In the genomic region with DNA sequence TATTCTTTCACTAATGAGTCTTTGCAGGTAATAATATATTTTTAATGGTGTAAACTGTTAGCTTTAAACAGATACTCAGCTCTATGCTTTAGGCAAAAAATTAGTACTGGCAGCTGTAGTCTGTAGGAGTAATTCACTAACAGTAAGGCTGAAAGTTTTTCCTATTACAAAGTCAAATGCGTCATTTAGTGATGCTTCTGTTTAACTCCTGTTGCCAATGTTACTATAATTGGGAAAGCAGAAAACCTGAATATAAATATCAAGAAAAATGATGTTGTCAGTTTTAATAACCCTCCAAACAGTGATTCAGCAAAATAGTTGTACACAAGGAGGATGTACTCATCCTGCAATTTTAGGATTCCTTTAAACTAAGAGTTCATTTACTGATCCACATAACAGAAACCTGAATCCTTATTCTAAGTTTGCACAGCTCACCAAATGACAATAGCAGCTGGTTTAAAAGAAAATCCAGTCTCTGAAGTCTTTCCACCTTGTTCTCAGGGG, we compare ENCODE assay signal across 10 cellular contexts. TPM values are rescaled to one million over a fixed set of nuclear protein-coding genes. Genes with fewer than 3 reads are reported as not detected.
DNase-seq lines count a peak whose midpoint lies in the region; ATAC-seq, FAIRE-seq and TF ChIP-seq lines count a peak whose summit lies in the region.
"Had no signal": no experiment of that assay in that cellular context is flagged by ENCODE, and none has a peak within 500 bp of the region (broad histone marks: within the 10 kb centered on the region; RNA-seq: fewer than 3 reads in every experiment).

No MANE protein-coding gene starts in this region.

- H3K4me3 Mint-ChIP-seq in stimulated activated effector memory CD8-positive, alpha-beta T cell treated with anti-CD3 and anti-CD28 coated beads, Interleukin-12 subunit alpha, Interleukin-12 subunit beta, amount 100 ng/mL, for 72 hours: no peak overlapping the region
- H3K4me3 Mint-ChIP-seq in natural killer cell treated with Interleukin-12 subunit alpha and Interleukin-12 subunit beta and Interleukin-15 and Interleukin-18, amount 100 ng/mL, for 72 hours: no peak overlapping the region

- FAIRE-seq in GM19239 (lab: Jason Lieb, UNC): no peak

- H3K36me3 Mint-ChIP-seq in stimulated activated effector memory CD8-positive, alpha-beta T cell treated with anti-CD3 and anti-CD28 coated beads, Interleukin-12 subunit alpha, Interleukin-12 subunit beta, amount 100 ng/mL, for 72 hours: peaks cover 41% of the 10 kb centered on the region
- peaks cover 2% of the 10 kb centered on the region for H3K36me3 Mint-ChIP-seq in natural killer cell treated with Interleukin-12 subunit alpha and Interleukin-12 subunit beta and Interleukin-15 and Interleukin-18, amount 100 ng/mL, for 72 hours

- no peaks in the 10 kb centered on the region for H3K27me3 Mint-ChIP-seq in natural killer cell treated with Interleukin-12 subunit alpha and Interleukin-12 subunit beta and Interleukin-15 and Interleukin-18, amount 100 ng/mL, for 72 hours

- peaks cover 69% of the 10 kb centered on the region for H3K4me1 Mint-ChIP-seq in stimulated activated effector memory CD8-positive, alpha-beta T cell treated with anti-CD3 and anti-CD28 coated beads, Interleukin-12 subunit alpha, Interleukin-12 subunit beta, amount 100 ng/mL, for 72 hours
- H3K4me1 Mint-ChIP-seq in natural killer cell treated with Interleukin-12 subunit alpha and Interleukin-12 subunit beta and Interleukin-15 and Interleukin-18, amount 100 ng/mL, for 72 hours (ENCODE audit: low read depth in 2 of 2): peaks cover 44 to 55% of the 10 kb centered on the region in 2 donors

- peak overlapping the region; percentile 43 for H3K27ac Mint-ChIP-seq in stimulated activated effector memory CD8-positive, alpha-beta T cell treated with anti-CD3 and anti-CD28 coated beads, Interleukin-12 subunit alpha, Interleukin-12 subunit beta, amount 100 ng/mL, for 72 hours
- H3K27ac Mint-ChIP-seq in natural killer cell treated with Interleukin-12 subunit alpha and Interleukin-12 subunit beta and Interleukin-15 and Interleukin-18, amount 100 ng/mL, for 72 hours: peak overlapping the region in 1 of 2 donors; percentile 75

- H3K36me3 ChIP-seq in SU-DHL-6 (ENCODE audit: low read length): no peaks in the 10 kb centered on the region; the same call in 1 of the 2 replicates

- H4K20me1 ChIP-seq in SU-DHL-6 (ENCODE audit: low read depth, low read length): no peaks in the 10 kb centered on the region

- H3K9ac ChIP-seq in SU-DHL-6 (ENCODE audit: low read length): peak overlapping the region; percentile 20; the same call in 1 of the 2 replicates

- H3K4me2 ChIP-seq in SU-DHL-6 (ENCODE audit: low read depth, low read length, poor library complexity, severe bottlenecking): peak overlapping the region; percentile 48

- DNase-seq in DMS53 (lab: John Stamatoyannopoulos, UW): peak; percentile 15
- DNase-seq in DMS53 treated with DMSO at 0.1 percent for 48 hours (lab: John Stamatoyannopoulos, UW; ENCODE audit: unreplicated experiment): no peak
- DNase-seq in fibroblast of the aortic adventitia (ENCODE audit: low read depth): peak; percentile 73
- DNase-seq in stimulated activated effector memory CD8-positive, alpha-beta T cell treated with anti-CD3 and anti-CD28 coated beads, Interleukin-12 subunit alpha, Interleukin-12 subunit beta, amount 100 ng/mL, for 72 hours (ENCODE audit: low spot score in 2 of 2): no peak
- no peak for DNase-seq in natural killer cell treated with Interleukin-12 subunit alpha and Interleukin-12 subunit beta and Interleukin-15 and Interleukin-18, amount 100 ng/mL, for 72 hours (ENCODE audit: low spot score)
- DNase-seq in GM19239 (ENCODE audit: insufficient read length, low spot score): no peak
- DNase-seq: 8988T; NK-92 treated with Interleukin-12 subunit alpha and Interleukin-12 subunit beta, amount 100 ng/mL, for 24 hours had no signal

- H3K9me2 ChIP-seq in SU-DHL-6 (replicated peaks; ENCODE audit: insufficient read depth, low read length): no peaks in the 10 kb centered on the region

- peaks cover 89% of the 10 kb centered on the region for H3K79me2 ChIP-seq in SU-DHL-6 (ENCODE audit: insufficient read depth, low read length)

- no peak for TF ChIP-seq CTCF in SU-DHL-6 (IDR thresholded peaks at IDR 0.05; ENCODE audit: insufficient read depth, low read length, poor library complexity, severe bottlenecking)
- no peak for TF ChIP-seq CTCF in fibroblast of the aortic adventitia (IDR thresholded peaks at IDR 0.05; ENCODE audit: insufficient read depth, low read length)

- H3K27me3 ChIP-seq in SU-DHL-6 (ENCODE audit: low read length): no peaks in the 10 kb centered on the region

- H3K27ac ChIP-seq in SU-DHL-6 (ENCODE audit: low read depth, low read length): peak overlapping the region; percentile 50

- no peak overlapping the region for H2AFZ ChIP-seq in SU-DHL-6 (ENCODE audit: low read depth, low read length, severe bottlenecking)

- H3K9me3 Mint-ChIP-seq in stimulated activated effector memory CD8-positive, alpha-beta T cell treated with anti-CD3 and anti-CD28 coated beads, Interleukin-12 subunit alpha, Interleukin-12 subunit beta, amount 100 ng/mL, for 72 hours: no peaks in the 10 kb centered on the region
- H3K9me3 Mint-ChIP-seq in natural killer cell treated with Interleukin-12 subunit alpha and Interleukin-12 subunit beta and Interleukin-15 and Interleukin-18, amount 100 ng/mL, for 72 hours: no peaks in the 10 kb centered on the region

- ATAC-seq in stimulated activated effector memory CD8-positive, alpha-beta T cell treated with anti-CD3 and anti-CD28 coated beads, Interleukin-12 subunit alpha, Interleukin-12 subunit beta, amount 100 ng/mL, for 72 hours: no peak
- no peak for ATAC-seq in GM19397 (IDR thresholded peaks at IDR 0.05; ENCODE audit: unreplicated experiment)
- ATAC-seq in natural killer cell treated with Interleukin-12 subunit alpha and Interleukin-12 subunit beta and Interleukin-15 and Interleukin-18, amount 100 ng/mL, for 72 hours: no peak

- H3F3A ChIP-seq in SU-DHL-6 (ENCODE audit: insufficient read depth): peaks cover 6% of the 10 kb centered on the region; the same call in 1 of the 2 replicates

- no peaks in the 10 kb centered on the region for H3K9me3 ChIP-seq in SU-DHL-6 (ENCODE audit: insufficient read depth, low read length)

- no peak overlapping the region for H3K4me3 ChIP-seq in SU-DHL-6 (ENCODE audit: insufficient read depth, low read length, poor library complexity, severe bottlenecking)
- H3K4me3 ChIP-seq in fibroblast of the aortic adventitia (ENCODE audit: low read depth, low read length): no peak overlapping the region

RNA-seq across cellular contexts. Expression of a gene that starts 4.3 kb away (rescaled TPM):
- 20.4 and 29.7 TPM in 2 replicates for total RNA-seq in fibroblast of the aortic adventitia (ENCODE audit: low replicate concordance)
- 10 to 100 TPM; 41.5 to 47.6 TPM for total RNA-seq in natural killer cell treated with Interleukin-12 subunit alpha and Interleukin-12 subunit beta and Interleukin-15 and Interleukin-18, amount 100 ng/mL, for 72 hours

Comparison
In these comparisons a context has a peak if more than half of its experiments do, and no peak if none do; other contexts are left out.
1. DNase-seq: peak in DMS53 (single experiment) and fibroblast of the aortic adventitia (single experiment); none in DMS53 treated with DMSO at 0.1 percent for 48 hours (single experiment), stimulated activated effector memory CD8-positive, alpha-beta T cell treated with anti-CD3 and anti-CD28 coated beads, Interleukin-12 subunit alpha, Interleukin-12 subunit beta, amount 100 ng/mL, for 72 hours (0 of 2), natural killer cell treated with Interleukin-12 subunit alpha and Interleukin-12 subunit beta and Interleukin-15 and Interleukin-18, amount 100 ng/mL, for 72 hours (single experiment) and GM19239 (single experiment).